In genomic region chr2:62195421-62196277, GRCh38 we compare ENCODE assay signal across 8 cellular contexts. TPM values are rescaled to one million over a fixed set of nuclear protein-coding genes. Genes with fewer than 3 reads are reported as not detected.
DNase-seq lines count a peak whose midpoint lies in the region; ATAC-seq lines count a peak whose summit lies in the region.

TSS of gene B3GNT2 (plus strand) at chr2:62196115. CDS start at chr2:62222221, 26,106 bp downstream.

- DNase-seq in SIG-M5 treated with dmso at 0.1 percent for 504 hours (lab: John Stamatoyannopoulos, UW; ENCODE audit: unreplicated experiment) (peak; percentile 82), SIG-M5 (lab: John Stamatoyannopoulos, UW) (no peak), NCI-H510A (lab: John Stamatoyannopoulos, UW) (peak; percentile 72), dedifferentiated amniotic fluid mesenchymal stem cell (ENCODE audit: extremely low spot score) (peak; percentile 62), left lobe of liver (ENCODE audit: low spot score) (peak; percentile 87)
- peak; percentile 71 for DNase-seq in activated CD4-positive, alpha-beta T cell treated with anti-CD3 and anti-CD28 coated beads, Interleukin-2, amount 50 U/mL, for 24 hours (ENCODE audit: low read depth in 1 of 2, low spot score in 1 of 2)
- DNase-seq in stimulated activated CD4-positive, alpha-beta T cell treated with anti-CD3 and anti-CD28 coated beads, Interleukin-2, amount 100 ng/mL, for 4 hours (ENCODE audit: low read depth): peak; percentile 78

- peak; percentile 44 for ATAC-seq in HG02943 (IDR thresholded peaks at IDR 0.05; ENCODE audit: low read depth, unreplicated experiment)
- ATAC-seq in left lobe of liver: peak; percentile 85

RNA-seq across cellular contexts. Expression of gene B3GNT2, which starts in this region (rescaled TPM):
- 9.7 TPM for total RNA-seq in left lobe of liver
